1 cellular context compared by ENCODE assay signal in the genomic region with DNA sequence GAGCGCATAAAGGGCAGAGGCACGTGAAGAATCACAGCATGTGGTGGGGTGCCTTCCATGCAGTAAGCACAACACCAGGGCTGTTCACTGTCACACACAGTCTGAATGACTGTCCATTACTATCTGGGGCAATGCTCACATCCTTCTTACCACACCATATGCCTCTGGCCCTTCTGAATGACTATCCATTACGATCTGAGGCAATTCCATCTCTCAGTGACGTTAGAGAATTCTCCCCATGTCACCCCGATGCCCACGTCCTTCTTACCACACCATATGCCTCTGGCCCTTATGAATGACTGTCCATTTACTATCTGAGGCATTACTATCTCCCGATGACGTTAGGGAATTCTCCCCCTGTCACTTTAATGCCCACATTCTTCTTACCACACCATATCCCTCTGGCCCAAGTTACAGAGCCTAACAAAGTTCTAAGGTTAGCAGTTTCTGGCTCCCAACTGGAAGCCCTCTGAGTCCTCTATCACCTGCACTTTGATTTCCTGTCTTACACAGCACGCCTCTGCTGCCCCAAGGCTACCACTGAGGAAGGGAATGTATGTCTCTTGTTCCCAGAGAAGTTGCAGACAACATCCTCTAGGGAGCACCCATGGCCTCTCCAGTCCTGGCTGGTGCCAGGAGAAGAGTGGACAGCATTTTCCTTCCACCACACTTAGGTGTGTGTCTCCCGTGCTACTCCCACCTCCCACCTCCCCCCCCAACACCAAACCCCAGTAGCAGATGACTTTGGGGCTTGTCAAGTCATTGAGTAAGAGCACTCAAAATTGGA.
TF ChIP-seq lines count a peak whose summit lies in the region.

No MANE protein-coding gene starts in this region.

TF ChIP-seq in GM23338, 12 proteins besides CTCF, POLR2A, EP300 and RAD21 (continued from another document):
- TF ChIP-seq, protein P1, sequence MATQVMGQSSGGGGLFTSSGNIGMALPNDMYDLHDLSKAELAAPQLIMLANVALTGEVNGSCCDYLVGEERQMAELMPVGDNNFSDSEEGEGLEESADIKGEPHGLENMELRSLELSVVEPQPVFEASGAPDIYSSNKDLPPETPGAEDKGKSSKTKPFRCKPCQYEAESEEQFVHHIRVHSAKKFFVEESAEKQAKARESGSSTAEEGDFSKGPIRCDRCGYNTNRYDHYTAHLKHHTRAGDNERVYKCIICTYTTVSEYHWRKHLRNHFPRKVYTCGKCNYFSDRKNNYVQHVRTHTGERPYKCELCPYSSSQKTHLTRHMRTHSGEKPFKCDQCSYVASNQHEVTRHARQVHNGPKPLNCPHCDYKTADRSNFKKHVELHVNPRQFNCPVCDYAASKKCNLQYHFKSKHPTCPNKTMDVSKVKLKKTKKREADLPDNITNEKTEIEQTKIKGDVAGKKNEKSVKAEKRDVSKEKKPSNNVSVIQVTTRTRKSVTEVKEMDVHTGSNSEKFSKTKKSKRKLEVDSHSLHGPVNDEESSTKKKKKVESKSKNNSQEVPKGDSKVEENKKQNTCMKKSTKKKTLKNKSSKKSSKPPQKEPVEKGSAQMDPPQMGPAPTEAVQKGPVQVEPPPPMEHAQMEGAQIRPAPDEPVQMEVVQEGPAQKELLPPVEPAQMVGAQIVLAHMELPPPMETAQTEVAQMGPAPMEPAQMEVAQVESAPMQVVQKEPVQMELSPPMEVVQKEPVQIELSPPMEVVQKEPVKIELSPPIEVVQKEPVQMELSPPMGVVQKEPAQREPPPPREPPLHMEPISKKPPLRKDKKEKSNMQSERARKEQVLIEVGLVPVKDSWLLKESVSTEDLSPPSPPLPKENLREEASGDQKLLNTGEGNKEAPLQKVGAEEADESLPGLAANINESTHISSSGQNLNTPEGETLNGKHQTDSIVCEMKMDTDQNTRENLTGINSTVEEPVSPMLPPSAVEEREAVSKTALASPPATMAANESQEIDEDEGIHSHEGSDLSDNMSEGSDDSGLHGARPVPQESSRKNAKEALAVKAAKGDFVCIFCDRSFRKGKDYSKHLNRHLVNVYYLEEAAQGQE (IDR thresholded peaks at IDR 0.05; ENCODE audit: unreplicated experiment): no peak
TF ChIP-seq in GM23338: peak in this region for 0.
